37 cellular contexts compared by ENCODE assay signal in genomic region chr20:45735552-45735951, GRCh38. TPM values are rescaled to one million over a fixed set of nuclear protein-coding genes. Genes with fewer than 3 reads are reported as not detected.
"Had no signal": no experiment of that assay in that cellular context is flagged by ENCODE, and none has a peak within 500 bp of the region (broad histone marks: within the 10 kb centered on the region; RNA-seq: fewer than 3 reads in every experiment).

No MANE protein-coding gene starts in this region.

- H3K36me3 ChIP-seq: left lung, lower lobe of right lung, neural progenitor cell, ovary, right atrium auricular region, right lobe of liver, tibial nerve, upper lobe of right lung had no signal

- H3K4me1 ChIP-seq: left lung, lower lobe of right lung, neural progenitor cell, right atrium auricular region, right lobe of liver, tibial nerve, upper lobe of right lung had no signal

- H3K9ac ChIP-seq: neural progenitor cell had no signal

- H3K27ac ChIP-seq: left lung, lower lobe of right lung, neural progenitor cell, ovary, right atrium auricular region, right lobe of liver, tibial nerve, upper lobe of right lung had no signal

- H3K4me3 ChIP-seq: left lung, lower lobe of right lung, neural progenitor cell, ovary, right atrium auricular region, right lobe of liver, smooth muscle cell, tibial nerve, upper lobe of right lung had no signal

- H3K9me3 ChIP-seq: right lobe of liver, upper lobe of right lung had no signal

- H3K4me2 ChIP-seq: neural progenitor cell, smooth muscle cell had no signal

- FAIRE-seq: islet of Langerhans, kidney, urothelium cell line had no signal

- DNase-seq: hypothalamus; immature natural killer cell; kidney; left colon; left lung; lower lobe of right lung; mammary epithelial cell; mesenchymal stem cell; naive B cell; natural killer cell; nephron progenitor cell; ovary; right lobe of liver; stimulated activated CD4-positive, alpha-beta T cell treated with anti-CD3 and anti-CD28 coated beads, Interleukin-1b, Interleukin-23, amount 100 ng/mL, for 48 hours; stimulated activated CD4-positive, alpha-beta T cell treated with anti-CD3 and anti-CD28 coated beads, Interleukin-2, amount 100 ng/mL, for 48 hours; stimulated activated CD4-positive, alpha-beta T cell treated with anti-CD3 and anti-CD28 coated beads, Interleukin-4, amount 100 ng/mL, for 4 hours; stimulated activated CD8-positive, alpha-beta memory T cell treated with anti-CD3 and anti-CD28 coated beads, Interleukin-4, amount 100 ng/mL, for 48 hours; stimulated activated naive CD4-positive, alpha-beta T cell treated with Interleukin-2 at 50 U/mL for 16 hours; stimulated activated naive CD8-positive, alpha-beta T cell treated with anti-CD3 and anti-CD28 coated beads, Interleukin-15, amount 100 ng/mL, for 72 hours; substantia nigra; upper lobe of right lung had no signal

- H2AFZ ChIP-seq: neural progenitor cell had no signal

- ATAC-seq: left colon; left lung; lower lobe of right lung; natural killer cell; right lobe of liver; stimulated activated memory B cell treated with anti-CD40 and anti-IgM and Interleukin-4, amounts not matched to agents 10 μg/mL and 1 μg/mL and 100 μg/mL, for 72 hours; stimulated activated naive CD8-positive, alpha-beta T cell treated with anti-CD3 and anti-CD28 coated beads, Interleukin-15, amount 100 ng/mL, for 72 hours; upper lobe of right lung had no signal

- H3K27me3 ChIP-seq: neural progenitor cell, ovary, right atrium auricular region, tibial nerve, upper lobe of right lung had no signal

RNA-seq across cellular contexts. Expression of gene SPINT4, which starts 13.4 kb away (rescaled TPM):
- total RNA-seq: kidney, left colon, left lung, liver, lower lobe of right lung, mammary epithelial cell, mononuclear cell, natural killer cell, omental fat pad, ovary, progenitor cell of endocrine pancreas, pulmonary artery endothelial cell, renal cortical epithelial cell, right atrium auricular region, right lobe of liver, skeletal muscle tissue, smooth muscle cell, temporal lobe, tibial nerve, upper lobe of right lung had no signal
- polyA plus RNA-seq: immature natural killer cell, liver, mammary epithelial cell, ovary, smooth muscle cell, thymus had no signal

RNA-seq across cellular contexts. Expression of gene WFDC10B, which starts 30.7 kb away (rescaled TPM):
- total RNA-seq: left colon, liver, mononuclear cell, natural killer cell, ovary, progenitor cell of endocrine pancreas, pulmonary artery endothelial cell, renal cortical epithelial cell, right atrium auricular region, right lobe of liver, skeletal muscle tissue, smooth muscle cell, temporal lobe, upper lobe of right lung had no signal
- polyA plus RNA-seq: immature natural killer cell, liver, mammary epithelial cell, smooth muscle cell had no signal

RNA-seq across cellular contexts. Expression of gene WFDC13, which starts 33.7 kb away (rescaled TPM):
- total RNA-seq: kidney, left colon, left lung, liver, lower lobe of right lung, mammary epithelial cell, mononuclear cell, natural killer cell, omental fat pad, ovary, progenitor cell of endocrine pancreas, pulmonary artery endothelial cell, renal cortical epithelial cell, right atrium auricular region, right lobe of liver, skeletal muscle tissue, smooth muscle cell, temporal lobe, tibial nerve, upper lobe of right lung had no signal
- polyA plus RNA-seq: immature natural killer cell, liver, mammary epithelial cell, ovary, smooth muscle cell had no signal

RNA-seq across cellular contexts. Expression of gene WFDC3, which starts 56.1 kb away (rescaled TPM):
- total RNA-seq: liver, mononuclear cell, natural killer cell, pulmonary artery endothelial cell, skeletal muscle tissue, smooth muscle cell had no signal
- polyA plus RNA-seq: immature natural killer cell had no signal
